In genomic region chr7:143361552-143362125, GRCh38 we compare ENCODE assay signal across 8 cellular contexts. TPM values are rescaled to one million over a fixed set of nuclear protein-coding genes. Genes with fewer than 3 reads are reported as not detected.
DNase-seq lines count a peak whose midpoint lies in the region; ATAC-seq and TF ChIP-seq lines count a peak whose summit lies in the region.
"Had no signal": no experiment of that assay in that cellular context is flagged by ENCODE, and none has a peak within 500 bp of the region (broad histone marks: within the 10 kb centered on the region; RNA-seq: fewer than 3 reads in every experiment).

No MANE protein-coding gene starts in this region.

- no peak for DNase-seq in HFF-Myc (ENCODE audit: extremely low read depth, low read depth)
- DNase-seq in right atrium auricular region (ENCODE audit: low spot score), result no peak
- no peak for DNase-seq in spleen
- DNase-seq in UCSD-AML1 (lab: John Stamatoyannopoulos, UW; ENCODE audit: unreplicated experiment), result no peak
- DNase-seq in LoVo (ENCODE audit: low spot score), result no peak

- no peaks in the 10 kb centered on the region for H4K20me1 ChIP-seq in SU-DHL-6 (ENCODE audit: low read depth, low read length)

- intact Hi-C loops in spleen (cut with DNase I; ENCODE audit: low total_unique reads), result no loop called here

- H3K4me1 ChIP-seq in right atrium auricular region (peaks cover 0 to 15% of the 10 kb centered on the region in 2 donors), spleen (peaks cover 0 to 19% (median 14%) of the 10 kb centered on the region in 6 donors)

- WGBS in spleen, 5 donors, result 7 to 10% (median 9%) methylated on average over 17 to 45 of the region's 45 CpGs

- H3K27ac ChIP-seq in SU-DHL-6 (ENCODE audit: low read depth, low read length), result no peak overlapping the region
- H3K27ac ChIP-seq in right atrium auricular region, result no peak overlapping the region
- H3K27ac ChIP-seq in spleen, result no peak overlapping the region
- H3K27ac ChIP-seq: SJSA1 had no signal

- no peak overlapping the region for H2AFZ ChIP-seq in SU-DHL-6 (ENCODE audit: low read depth, low read length, severe bottlenecking)

- H3K27me3 ChIP-seq in SU-DHL-6 (ENCODE audit: low read length) (no peaks in the 10 kb centered on the region), right atrium auricular region (peaks cover 10 to 14% of the 10 kb centered on the region in 2 donors), spleen (replicated peaks in 1 of 7) (peaks cover 0 to 73% (median 38%) of the 10 kb centered on the region in 7 donors)

- no peak overlapping the region for H3K9ac ChIP-seq in SU-DHL-6 (ENCODE audit: low read length)

- no peaks in the 10 kb centered on the region for H3K36me3 ChIP-seq in SU-DHL-6 (ENCODE audit: low read length)
- no peaks in the 10 kb centered on the region for H3K36me3 ChIP-seq in right atrium auricular region
- H3K36me3 ChIP-seq in spleen, result no peaks in the 10 kb centered on the region
- H3K36me3 ChIP-seq: SJSA1 had no signal

- H3K9me2 ChIP-seq in SU-DHL-6 (replicated peaks; ENCODE audit: insufficient read depth, low read length), result no peaks in the 10 kb centered on the region

- no peaks in the 10 kb centered on the region for H3K9me3 ChIP-seq in SU-DHL-6 (ENCODE audit: insufficient read depth, low read length)
- H3K9me3 ChIP-seq in right atrium auricular region, result no peaks in the 10 kb centered on the region
- no peaks in the 10 kb centered on the region for H3K9me3 ChIP-seq in spleen
- H3K9me3 ChIP-seq: SJSA1 had no signal

- no peaks in the 10 kb centered on the region for H3K79me2 ChIP-seq in SU-DHL-6 (ENCODE audit: insufficient read depth, low read length)

- H3K4me3 ChIP-seq in HFF-Myc (replicated peaks; ENCODE audit: low read depth, low read length) (peak overlapping the region; percentile 44), SU-DHL-6 (ENCODE audit: insufficient read depth, low read length, poor library complexity, severe bottlenecking) (no peak overlapping the region), right atrium auricular region (peak overlapping the region; percentile 37 to 61), spleen (peak overlapping the region in 7 of 8 donors; percentile 37 to 79 (median 55))

- TF ChIP-seq CTCF in HFF-Myc (IDR thresholded peaks at IDR 0.05; ENCODE audit: low read depth, low read length, missing control alignments) (no peak), SU-DHL-6 (IDR thresholded peaks at IDR 0.05; ENCODE audit: insufficient read depth, low read length, poor library complexity, severe bottlenecking) (no peak), right atrium auricular region (IDR thresholded peaks at IDR 0.05) (no peak), spleen (IDR thresholded peaks at IDR 0.05 in 8 of 11, conservative IDR thresholded peaks at IDR 0.05 in 3 of 11) (no peak)

- no peak for TF ChIP-seq POLR2A in spleen (IDR thresholded peaks at IDR 0.05)

- ATAC-seq in GM21737 (IDR thresholded peaks at IDR 0.05; ENCODE audit: unreplicated experiment), result no peak

- peak overlapping the region; percentile 15 for H3K4me2 ChIP-seq in SU-DHL-6 (ENCODE audit: low read depth, low read length, poor library complexity, severe bottlenecking)

- H3F3A ChIP-seq in SU-DHL-6 (ENCODE audit: insufficient read depth), result no peaks in the 10 kb centered on the region

RNA-seq across cellular contexts. Expression of gene FAM131B, which starts 0.9 kb away (rescaled TPM):
- total RNA-seq in right atrium auricular region, result under 1 TPM; 0.08 to 0.48 TPM
- total RNA-seq in spleen, result 1 to 10 TPM in 1 of 7 donors, under 1 TPM in 6; 0.20 to 1.4 (median 0.74) TPM
- under 1 TPM; 0.04 to 0.10 (median 0.09) TPM for polyA plus RNA-seq in spleen

RNA-seq across cellular contexts. Expression of gene ZYX, which starts 19.5 kb away (rescaled TPM):
- total RNA-seq in right atrium auricular region (10 to 100 TPM; 48.3 to 93.7 TPM), spleen (100 to 1,000 TPM; 104 to 439 (median 211) TPM)
- polyA plus RNA-seq in spleen, result 10 to 100 TPM; 50.3 to 95.6 (median 53.6) TPM

RNA-seq across cellular contexts. Expression of gene CLCN1, which starts 45.7 kb away (rescaled TPM):
- total RNA-seq in right atrium auricular region, result not detected
- total RNA-seq in spleen, result under 1 TPM in 4 of 7 donors, not detected in 3; 0.07 to 0.54 (median 0.26) TPM
- under 1 TPM; 0.06 to 0.08 (median 0.07) TPM for polyA plus RNA-seq in spleen
- total RNA-seq: SJSA1 had no signal

RNA-seq across cellular contexts. Expression of gene EPHA1, which starts 47.0 kb away (rescaled TPM):
- total RNA-seq in right atrium auricular region (under 1 TPM in 1 of 2 donors, not detected in 1; 0.71 TPM), spleen (1 to 10 TPM; 1.3 to 4.5 (median 3.8) TPM)
- polyA plus RNA-seq in spleen, result 1 to 10 TPM in 2 of 3 donors, under 1 TPM in 1; 0.80 to 1.5 (median 1.1) TPM
- total RNA-seq: SJSA1 had no signal
